Comparison of ENCODE assay signal across 1 cellular context in the genomic region with DNA sequence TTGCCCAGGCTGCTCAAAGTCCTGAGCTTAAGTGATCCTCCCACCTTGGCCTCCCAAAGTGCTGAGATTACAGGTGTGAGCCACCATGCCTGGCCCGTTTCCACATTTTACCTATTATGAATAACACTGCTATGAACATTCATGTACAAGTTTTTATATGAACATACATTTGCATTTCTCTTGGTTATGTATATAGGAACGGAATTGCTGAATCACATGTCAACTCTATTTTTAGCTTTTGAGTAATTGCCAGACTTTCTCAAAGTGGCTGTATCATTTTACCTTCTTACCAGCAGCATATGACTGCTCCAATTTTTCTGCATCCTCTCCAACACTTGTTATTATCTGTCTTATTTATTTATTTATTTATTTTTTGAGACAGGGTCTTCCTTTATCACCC.
TF ChIP-seq lines count a peak whose summit lies in the region.

No MANE protein-coding gene starts in this region.

TF ChIP-seq in K562, 482 proteins besides CTCF, POLR2A, EP300 and RAD21 (continued from another document):
- TF ChIP-seq, protein P1, sequence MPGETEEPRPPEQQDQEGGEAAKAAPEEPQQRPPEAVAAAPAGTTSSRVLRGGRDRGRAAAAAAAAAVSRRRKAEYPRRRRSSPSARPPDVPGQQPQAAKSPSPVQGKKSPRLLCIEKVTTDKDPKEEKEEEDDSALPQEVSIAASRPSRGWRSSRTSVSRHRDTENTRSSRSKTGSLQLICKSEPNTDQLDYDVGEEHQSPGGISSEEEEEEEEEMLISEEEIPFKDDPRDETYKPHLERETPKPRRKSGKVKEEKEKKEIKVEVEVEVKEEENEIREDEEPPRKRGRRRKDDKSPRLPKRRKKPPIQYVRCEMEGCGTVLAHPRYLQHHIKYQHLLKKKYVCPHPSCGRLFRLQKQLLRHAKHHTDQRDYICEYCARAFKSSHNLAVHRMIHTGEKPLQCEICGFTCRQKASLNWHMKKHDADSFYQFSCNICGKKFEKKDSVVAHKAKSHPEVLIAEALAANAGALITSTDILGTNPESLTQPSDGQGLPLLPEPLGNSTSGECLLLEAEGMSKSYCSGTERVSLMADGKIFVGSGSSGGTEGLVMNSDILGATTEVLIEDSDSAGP (CRISPR knock-in tag; IDR thresholded peaks at IDR 0.05), result no peak
- TF ChIP-seq NFIC (IDR thresholded peaks at IDR 0.05), result 0 out of 2 replicates have a peak, but pooled peaks have one; percentile 22
- TF ChIP-seq, protein P2, sequence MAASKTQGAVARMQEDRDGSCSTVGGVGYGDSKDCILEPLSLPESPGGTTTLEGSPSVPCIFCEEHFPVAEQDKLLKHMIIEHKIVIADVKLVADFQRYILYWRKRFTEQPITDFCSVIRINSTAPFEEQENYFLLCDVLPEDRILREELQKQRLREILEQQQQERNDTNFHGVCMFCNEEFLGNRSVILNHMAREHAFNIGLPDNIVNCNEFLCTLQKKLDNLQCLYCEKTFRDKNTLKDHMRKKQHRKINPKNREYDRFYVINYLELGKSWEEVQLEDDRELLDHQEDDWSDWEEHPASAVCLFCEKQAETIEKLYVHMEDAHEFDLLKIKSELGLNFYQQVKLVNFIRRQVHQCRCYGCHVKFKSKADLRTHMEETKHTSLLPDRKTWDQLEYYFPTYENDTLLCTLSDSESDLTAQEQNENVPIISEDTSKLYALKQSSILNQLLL (CRISPR knock-in tag; IDR thresholded peaks at IDR 0.05; ENCODE audit: borderline replicate concordance), result no peak
- no peak for TF ChIP-seq HMG20B (CRISPR knock-in tag; IDR thresholded peaks at IDR 0.05)
- peak; percentile 46; the same call in 1 of the 2 replicates for TF ChIP-seq C11orf30 (IDR thresholded peaks at IDR 0.05; ENCODE audit: low read depth)
- TF ChIP-seq NFE2 (IDR thresholded peaks at IDR 0.05; ENCODE audit: low read depth), result peak; percentile 58; the same call in 1 of the 2 replicates
- no peak for TF ChIP-seq ZKSCAN1 (IDR thresholded peaks at IDR 0.05; ENCODE audit: low read depth, low read length)
- TF ChIP-seq OTX1 (CRISPR knock-in tag; IDR thresholded peaks at IDR 0.05), result no peak
- TF ChIP-seq, protein P3, sequence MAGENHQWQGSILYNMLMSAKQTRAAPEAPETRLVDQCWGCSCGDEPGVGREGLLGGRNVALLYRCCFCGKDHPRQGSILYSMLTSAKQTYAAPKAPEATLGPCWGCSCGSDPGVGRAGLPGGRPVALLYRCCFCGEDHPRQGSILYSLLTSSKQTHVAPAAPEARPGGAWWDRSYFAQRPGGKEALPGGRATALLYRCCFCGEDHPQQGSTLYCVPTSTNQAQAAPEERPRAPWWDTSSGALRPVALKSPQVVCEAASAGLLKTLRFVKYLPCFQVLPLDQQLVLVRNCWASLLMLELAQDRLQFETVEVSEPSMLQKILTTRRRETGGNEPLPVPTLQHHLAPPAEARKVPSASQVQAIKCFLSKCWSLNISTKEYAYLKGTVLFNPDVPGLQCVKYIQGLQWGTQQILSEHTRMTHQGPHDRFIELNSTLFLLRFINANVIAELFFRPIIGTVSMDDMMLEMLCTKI (IDR thresholded peaks at IDR 0.05; ENCODE audit: partially characterized antibody), result no peak
